In genomic region chr13:93476175-93476574, GRCh38 we compare ENCODE assay signal across 2 cellular contexts.
TF ChIP-seq lines count a peak whose summit lies in the region.

No MANE protein-coding gene starts in this region.

TF ChIP-seq in IMR-90, 13 proteins besides CTCF, POLR2A, EP300 and RAD21:
- TF ChIP-seq MAZ (IDR thresholded peaks at IDR 0.05; ENCODE audit: borderline replicate concordance, low read depth, low read length), result 0 out of 2 replicates have a peak, but pooled peaks have one; percentile 6
- peak; percentile 58; the same call in 1 of the 2 replicates for TF ChIP-seq BHLHE40 (IDR thresholded peaks at IDR 0.05; ENCODE audit: low read depth, low read length)
- TF ChIP-seq RCOR1 (IDR thresholded peaks at IDR 0.05; ENCODE audit: insufficient replicate concordance, low read length), result no peak
- peak; percentile 67 for TF ChIP-seq NFE2L2 (IDR thresholded peaks at IDR 0.05; ENCODE audit: low read depth, low read length)
- no peak for TF ChIP-seq CHD1 (IDR thresholded peaks at IDR 0.05; ENCODE audit: low read depth, low read length)
- no peak for TF ChIP-seq USF2 (IDR thresholded peaks at IDR 0.05; ENCODE audit: low read depth, low read length)
- TF ChIP-seq FOS (IDR thresholded peaks at IDR 0.05; ENCODE audit: low read depth, low read length), result peak; percentile 58; the same call in 1 of the 2 replicates
- peak; percentile 86 for TF ChIP-seq CEBPB (IDR thresholded peaks at IDR 0.05; ENCODE audit: low read depth, low read length)
- TF ChIP-seq ELK1 (IDR thresholded peaks at IDR 0.05; ENCODE audit: borderline replicate concordance, low read depth, low read length), result no peak
- TF ChIP-seq SMC3 (IDR thresholded peaks at IDR 0.05; ENCODE audit: low read depth, low read length), result no peak
- TF ChIP-seq RFX5 (IDR thresholded peaks at IDR 0.05; ENCODE audit: low read depth, low read length), result no peak
- no peak for TF ChIP-seq MAFK (IDR thresholded peaks at IDR 0.05; ENCODE audit: low read depth, low read length)

TF ChIP-seq in H1, 55 proteins besides CTCF, POLR2A, EP300 and RAD21:
- TF ChIP-seq KDM5A (IDR thresholded peaks at IDR 0.05; ENCODE audit: low read length) (no peak), JUND (IDR thresholded peaks at IDR 0.05; ENCODE audit: low read length) (0 out of 2 replicates have a peak, but pooled peaks have one; percentile 36)
TF ChIP-seq in H1: peak in this region for 1.
